25 cellular contexts compared by ENCODE assay signal in genomic region chr4:105785792-105786191, GRCh38.
DNase-seq lines count a peak whose midpoint lies in the region; ATAC-seq, FAIRE-seq and TF ChIP-seq lines count a peak whose summit lies in the region.
"Had no signal": no experiment of that assay in that cellular context is flagged by ENCODE, and none has a peak within 500 bp of the region (broad histone marks: within the 10 kb centered on the region; RNA-seq: fewer than 3 reads in every experiment).

No MANE protein-coding gene starts in this region.

- CTCF ChIA-PET in activated CD8-positive, alpha-beta memory T cell treated with anti-CD3 and anti-CD28 coated beads, Interleukin-2, amount 10 ng/mL, durations not matched to agents 7 days and 5 days (lab: Charles Lee): no interaction called here

- no peak for TF ChIP-seq CTCF in Loucy (conservative IDR thresholded peaks at IDR 0.05; ENCODE audit: low read length)
- TF ChIP-seq CTCF in fibroblast of villous mesenchyme (IDR thresholded peaks at IDR 0.05; ENCODE audit: insufficient read depth, low read depth, low read length): no peak

- H2AFZ ChIP-seq in Loucy (ENCODE audit: low read length): no peak overlapping the region
- H2AFZ ChIP-seq: GM23248 had no signal

- peak overlapping the region; percentile 8 for H3K27ac Mint-ChIP-seq in activated CD8-positive, alpha-beta memory T cell treated with anti-CD3 and anti-CD28 coated beads, Interleukin-2, amount 10 ng/mL, durations not matched to agents 7 days and 5 days
- H3K27ac Mint-ChIP-seq: CD14-positive monocyte; CD4-positive, alpha-beta memory T cell had no signal

- H3F3A ChIP-seq in Loucy (ENCODE audit: low read depth): no peaks in the 10 kb centered on the region

- no peaks in the 10 kb centered on the region for H3K79me2 ChIP-seq in Loucy (ENCODE audit: insufficient read depth, low read length)

- no peak overlapping the region for H3K4me3 Mint-ChIP-seq in activated CD8-positive, alpha-beta memory T cell treated with anti-CD3 and anti-CD28 coated beads, Interleukin-2, amount 10 ng/mL, durations not matched to agents 7 days and 5 days
- H3K4me3 Mint-ChIP-seq: CD14-positive monocyte; CD4-positive, alpha-beta memory T cell had no signal

- peaks cover 2% of the 10 kb centered on the region for H3K4me1 Mint-ChIP-seq in activated CD8-positive, alpha-beta memory T cell treated with anti-CD3 and anti-CD28 coated beads, Interleukin-2, amount 10 ng/mL, durations not matched to agents 7 days and 5 days
- H3K4me1 Mint-ChIP-seq: CD14-positive monocyte had no signal

- no peaks in the 10 kb centered on the region for H3K27me3 Mint-ChIP-seq in activated CD8-positive, alpha-beta memory T cell treated with anti-CD3 and anti-CD28 coated beads, Interleukin-2, amount 10 ng/mL, durations not matched to agents 7 days and 5 days
- H3K27me3 Mint-ChIP-seq: CD4-positive, alpha-beta memory T cell had no signal

- H3K9ac ChIP-seq in Loucy (ENCODE audit: low read depth, low read length, poor library complexity, severe bottlenecking): no peak overlapping the region
- H3K9ac ChIP-seq: BLaER1 treated with 17β-estradiol and CSF1 and Interleukin-3, amounts not matched to agents 10 nM and 100 nM; GM23248 had no signal

- peaks cover 4% of the 10 kb centered on the region for H3K36me3 Mint-ChIP-seq in activated CD8-positive, alpha-beta memory T cell treated with anti-CD3 and anti-CD28 coated beads, Interleukin-2, amount 10 ng/mL, durations not matched to agents 7 days and 5 days

- no peaks in the 10 kb centered on the region for H3K9me3 Mint-ChIP-seq in activated CD8-positive, alpha-beta memory T cell treated with anti-CD3 and anti-CD28 coated beads, Interleukin-2, amount 10 ng/mL, durations not matched to agents 7 days and 5 days (ENCODE audit: low read depth)
- H3K9me3 Mint-ChIP-seq: CD4-positive, alpha-beta memory T cell had no signal

- no peak for ATAC-seq in activated CD8-positive, alpha-beta memory T cell treated with anti-CD3 and anti-CD28 coated beads, Interleukin-2, amount 10 ng/mL, durations not matched to agents 7 days and 5 days
- ATAC-seq in HG03139 (IDR thresholded peaks at IDR 0.05; ENCODE audit: unreplicated experiment): no peak
- ATAC-seq: A549 had no signal

- no peak overlapping the region for H3K27ac ChIP-seq in small intestine (ENCODE audit: low read depth in 1 of 2, low read length in 1 of 2)
- H3K27ac ChIP-seq: 22Rv1; A549; BLaER1 treated with 17β-estradiol and CSF1 and Interleukin-3, amounts not matched to agents 10 nM and 100 nM; GM23248 had no signal

- no peaks in the 10 kb centered on the region for H4K20me1 ChIP-seq in Loucy (ENCODE audit: insufficient read depth, low read length, poor library complexity, severe bottlenecking)
- H4K20me1 ChIP-seq: BLaER1 treated with 17β-estradiol and CSF1 and Interleukin-3, amounts not matched to agents 10 nM and 100 nM had no signal

- no peaks in the 10 kb centered on the region for H3K9me3 ChIP-seq in Loucy (ENCODE audit: insufficient read depth, low read depth, low read length)
- no peaks in the 10 kb centered on the region for H3K9me3 ChIP-seq in small intestine (ENCODE audit: control insufficient read depth, low read depth)
- H3K9me3 ChIP-seq: A549; BE2C; BLaER1 treated with 17β-estradiol and CSF1 and Interleukin-3, amounts not matched to agents 10 nM and 100 nM had no signal

- H3K4me1 ChIP-seq in Loucy (ENCODE audit: insufficient read depth, low read length, poor library complexity, severe bottlenecking) (no peaks in the 10 kb centered on the region), small intestine (ENCODE audit: control insufficient read depth in 2 of 2, insufficient read depth in 1 of 2, low read depth in 1 of 2, low read length in 1 of 2) (no peaks in the 10 kb centered on the region)
- H3K4me1 ChIP-seq: A549; BE2C; BLaER1 treated with 17β-estradiol and CSF1 and Interleukin-3, amounts not matched to agents 10 nM and 100 nM had no signal

- H3K36me3 ChIP-seq in Loucy (ENCODE audit: insufficient read depth, low read length) (no peaks in the 10 kb centered on the region), small intestine (ENCODE audit: control insufficient read depth in 2 of 2, insufficient read depth in 2 of 2, low read length in 2 of 2) (no peaks in the 10 kb centered on the region)
- H3K36me3 ChIP-seq: BE2C had no signal

- H3K4me2 ChIP-seq in Loucy (ENCODE audit: low read depth, low read length, poor library complexity, severe bottlenecking): peak overlapping the region; percentile 34
- H3K4me2 ChIP-seq: A549; BLaER1 treated with 17β-estradiol and CSF1 and Interleukin-3, amounts not matched to agents 10 nM and 100 nM had no signal

- H3K4me3 ChIP-seq in Loucy (ENCODE audit: low read length, poor library complexity, severe bottlenecking) (no peak overlapping the region), fibroblast of villous mesenchyme (ENCODE audit: low read depth, low read length) (no peak overlapping the region), small intestine (ENCODE audit: low read depth in 1 of 2, low read length in 2 of 2) (no peak overlapping the region)
- H3K4me3 ChIP-seq: A549; BLaER1 treated with 17β-estradiol and CSF1 and Interleukin-3, amounts not matched to agents 10 nM and 100 nM; GM23248 had no signal

- H3K9me2 ChIP-seq in Loucy (replicated peaks; ENCODE audit: low read depth, low read length): no peaks in the 10 kb centered on the region

- peak; percentile 92 for FAIRE-seq in small intestine (lab: Jason Lieb, UNC)
- FAIRE-seq: A549, GM12892, H1 had no signal

- H3K27me3 ChIP-seq in Loucy (ENCODE audit: insufficient read depth, low read length, poor library complexity, severe bottlenecking) (no peaks in the 10 kb centered on the region), small intestine (ENCODE audit: control insufficient read depth in 2 of 2, insufficient read depth in 2 of 2, low read length in 2 of 2) (no peaks in the 10 kb centered on the region)
- H3K27me3 ChIP-seq: BE2C; BLaER1 treated with 17β-estradiol and CSF1 and Interleukin-3, amounts not matched to agents 10 nM and 100 nM had no signal

- DNase-seq in activated CD8-positive, alpha-beta memory T cell treated with anti-CD3 and anti-CD28 coated beads, Interleukin-2, amount 10 ng/mL, durations not matched to agents 7 days and 5 days: no peak
- DNase-seq in activated CD8-positive, alpha-beta memory T cell treated with anti-CD3 and anti-CD28 coated beads, Interleukin-2, amount 50 U/mL, for 48 hours: no peak
- peak; percentile 12 for DNase-seq in fibroblast of villous mesenchyme (ENCODE audit: low read depth)
- DNase-seq in small intestine: peak; percentile 70
- no peak for DNase-seq in hippocampal formation (lab: John Stamatoyannopoulos, UW)
- no peak for DNase-seq in GM19240 (ENCODE audit: insufficient read length, low spot score)
- DNase-seq: ACHN; AML-193; BE2C; Calu3; CD4-positive, alpha-beta memory T cell; COR-L47; DMS53; DMS79 treated with DMSO at 0.1 percent for 48 hours; GM23248; H7; HCEC 1CT had no signal

Comparison
In these comparisons a context has a peak if more than half of its experiments do, and no peak if none do; other contexts are left out.
1. DNase-seq: peak in fibroblast of villous mesenchyme (single experiment) and small intestine (single experiment); none in activated CD8-positive, alpha-beta memory T cell treated with anti-CD3 and anti-CD28 coated beads, Interleukin-2, amount 10 ng/mL, durations not matched to agents 7 days and 5 days (single experiment), activated CD8-positive, alpha-beta memory T cell treated with anti-CD3 and anti-CD28 coated beads, Interleukin-2, amount 50 U/mL, for 48 hours (single experiment), hippocampal formation (0 of 2) and GM19240 (single experiment).